9 cellular contexts compared by ENCODE assay signal in the genomic region with DNA sequence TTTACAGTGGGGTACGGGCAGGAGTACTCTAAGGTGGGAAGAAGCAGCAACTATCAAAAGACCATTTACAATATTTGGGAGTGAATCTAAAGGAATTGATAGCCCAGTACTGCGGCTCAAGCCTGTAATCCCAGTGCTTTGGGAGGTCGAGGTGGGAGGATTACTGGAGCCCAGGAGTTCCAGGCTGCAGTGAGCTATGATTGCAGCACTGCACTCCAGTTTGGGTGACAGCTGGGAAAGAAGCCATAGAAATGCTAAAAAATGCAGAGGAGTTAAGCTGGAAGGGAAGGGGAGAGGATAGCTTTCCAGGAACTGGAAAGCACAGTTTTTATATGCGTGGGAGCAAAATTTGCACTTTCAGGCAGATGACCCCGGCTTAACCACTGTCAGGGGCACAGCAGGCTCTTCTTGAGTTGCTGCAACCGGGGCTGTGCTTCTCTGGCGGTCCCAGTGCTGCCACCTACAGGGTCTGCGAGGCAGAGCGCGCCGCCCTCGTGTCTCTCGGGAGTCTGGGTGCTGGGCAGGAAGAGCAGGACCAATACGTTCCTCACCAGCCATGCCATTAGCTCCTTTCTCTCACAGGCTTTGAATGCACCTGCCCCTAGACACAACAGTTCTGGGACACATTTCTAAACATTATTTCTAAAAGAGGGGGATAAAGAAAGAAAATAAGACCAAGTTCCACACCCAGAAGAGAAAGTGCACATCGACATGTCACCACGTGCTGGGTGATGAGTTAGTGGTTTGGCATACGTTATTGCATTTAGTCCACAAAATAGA. TPM values are rescaled to one million over a fixed set of nuclear protein-coding genes. Genes with fewer than 3 reads are reported as not detected.
DNase-seq lines count a peak whose midpoint lies in the region; ATAC-seq and TF ChIP-seq lines count a peak whose summit lies in the region.
"Had no signal": no experiment of that assay in that cellular context is flagged by ENCODE, and none has a peak within 500 bp of the region (broad histone marks: within the 10 kb centered on the region; RNA-seq: fewer than 3 reads in every experiment).

No MANE protein-coding gene starts in this region.

- CTCF ChIA-PET in CD4-positive, alpha-beta memory T cell (lab: Charles Lee; ENCODE audit: partially characterized antibody), result interaction anchor here (0.9 to 2.2 kb wide), 11 partner anchors 9 to 736 kb away, joined by 3 to 12 read pairs (median 3); no protein-coding TSS in a partner anchor
- CTCF ChIA-PET in activated CD8-positive, alpha-beta T cell treated with anti-CD3 and anti-CD28 coated beads for 36 hours (lab: Charles Lee), result interaction anchor here (0.6 to 4.2 kb wide), 22 partner anchors 9 to 713 kb away, joined by 3 to 29 read pairs (median 4); partner anchors contain the start of gene BMPER

- POLR2A ChIA-PET in CD4-positive, alpha-beta memory T cell (lab: Charles Lee; ENCODE audit: partially characterized antibody), result interaction anchor here (1.2 kb wide), 1 partner anchor 9 kb away, joined by 3 read pairs; no protein-coding TSS in a partner anchor
- POLR2A ChIA-PET in activated CD8-positive, alpha-beta T cell treated with anti-CD3 and anti-CD28 coated beads for 36 hours (lab: Charles Lee), result no interaction called here

- no peak overlapping the region for H3K27ac ChIP-seq in CD4-positive, alpha-beta memory T cell (ENCODE audit: low read depth, low read length)
- H3K27ac ChIP-seq: SK-N-MC had no signal

- H3K27me3 Mint-ChIP-seq in CD4-positive, alpha-beta memory T cell, result peaks cover 29 to 35% of the 10 kb centered on the region in 2 donors
- H3K27me3 Mint-ChIP-seq in activated CD8-positive, alpha-beta T cell treated with anti-CD3 and anti-CD28 coated beads for 36 hours, result peaks cover 39% of the 10 kb centered on the region

- no peak overlapping the region for H3K27ac Mint-ChIP-seq in CD4-positive, alpha-beta memory T cell
- H3K27ac Mint-ChIP-seq in activated CD8-positive, alpha-beta T cell treated with anti-CD3 and anti-CD28 coated beads for 36 hours, result no peak overlapping the region

- peak; percentile 36 to 53 (median 51) for DNase-seq in CD4-positive, alpha-beta memory T cell
- DNase-seq in NCI-H82 (lab: John Stamatoyannopoulos, UW) (peak; percentile 70), ecto neural progenitor cell (ENCODE audit: low spot score) (peak; percentile 91), mesenteric fat pad (ENCODE audit: low spot score) (peak; percentile 92)
- DNase-seq in activated CD8-positive, alpha-beta T cell treated with anti-CD3 and anti-CD28 coated beads for 36 hours, result peak; percentile 88
- peak; percentile 56 to 61 for DNase-seq in stimulated activated CD8-positive, alpha-beta memory T cell treated with anti-CD3 and anti-CD28 coated beads, Interleukin-15, amount 100 ng/mL, for 48 hours (ENCODE audit: low read depth in 2 of 2)

- H3K4me1 ChIP-seq in CD4-positive, alpha-beta memory T cell (ENCODE audit: insufficient read depth, low read length), result no peaks in the 10 kb centered on the region

- H3K27me3 ChIP-seq in CD4-positive, alpha-beta memory T cell (ENCODE audit: insufficient read depth, low read length), result no peaks in the 10 kb centered on the region

- ATAC-seq in GM19438 (IDR thresholded peaks at IDR 0.05; ENCODE audit: low read depth, unreplicated experiment), result peak; percentile 95
- peak; percentile 92 for ATAC-seq in HG03469 (IDR thresholded peaks at IDR 0.05; ENCODE audit: unreplicated experiment)
- ATAC-seq in activated CD8-positive, alpha-beta T cell treated with anti-CD3 and anti-CD28 coated beads for 36 hours, result peak; percentile 99

- TF ChIP-seq CTCF in activated CD8-positive, alpha-beta T cell treated with anti-CD3 and anti-CD28 coated beads for 36 hours (IDR thresholded peaks at IDR 0.05), result peak; percentile 87

- no peak overlapping the region for H3K4me3 ChIP-seq in CD4-positive, alpha-beta memory T cell (ENCODE audit: low read length in 2 of 2)
- H3K4me3 ChIP-seq: SK-N-MC had no signal

- H3K4me1 Mint-ChIP-seq in CD4-positive, alpha-beta memory T cell, result peaks cover 0 to 7% (median 3%) of the 10 kb centered on the region in 4 donors
- H3K4me1 Mint-ChIP-seq in activated CD8-positive, alpha-beta T cell treated with anti-CD3 and anti-CD28 coated beads for 36 hours (ENCODE audit: low read depth), result peaks cover 8% of the 10 kb centered on the region

- peak overlapping the region in 1 of 8 donors; percentile 16 for H3K4me3 Mint-ChIP-seq in CD4-positive, alpha-beta memory T cell
- no peak overlapping the region for H3K4me3 Mint-ChIP-seq in activated CD8-positive, alpha-beta T cell treated with anti-CD3 and anti-CD28 coated beads for 36 hours

- intact Hi-C loops in CD4-positive, alpha-beta memory T cell (cut with micrococcal nuclease), result loop anchor here (1.0 kb wide), 1 partner anchor 710 kb away; no protein-coding TSS in a partner anchor
- intact Hi-C loops in activated CD8-positive, alpha-beta T cell treated with anti-CD3 and anti-CD28 coated beads for 36 hours (cut with micrococcal nuclease), result loop anchor here (10.0 kb wide), 1 partner anchor 140 kb away; no protein-coding TSS in a partner anchor

- H3K9me3 ChIP-seq in CD4-positive, alpha-beta memory T cell (ENCODE audit: control insufficient read depth in 1 of 2, low read length in 2 of 2), result no peaks in the 10 kb centered on the region

- H3K36me3 Mint-ChIP-seq in CD4-positive, alpha-beta memory T cell, result no peaks in the 10 kb centered on the region
- H3K36me3 Mint-ChIP-seq in activated CD8-positive, alpha-beta T cell treated with anti-CD3 and anti-CD28 coated beads for 36 hours (ENCODE audit: low read depth), result no peaks in the 10 kb centered on the region

- H3K36me3 ChIP-seq in CD4-positive, alpha-beta memory T cell (ENCODE audit: insufficient read depth, low read length), result no peaks in the 10 kb centered on the region

- peaks cover 0 to 3% (median 0%) of the 10 kb centered on the region in 8 donors for H3K9me3 Mint-ChIP-seq in CD4-positive, alpha-beta memory T cell
- no peaks in the 10 kb centered on the region for H3K9me3 Mint-ChIP-seq in activated CD8-positive, alpha-beta T cell treated with anti-CD3 and anti-CD28 coated beads for 36 hours

RNA-seq across cellular contexts. Expression of gene BMPER, which starts 10.1 kb away (rescaled TPM):
- under 1 TPM in 1 of 2 experiments, not detected in 1; 0.30 TPM for total RNA-seq in CD4-positive, alpha-beta memory T cell
- polyA plus RNA-seq in CD4-positive, alpha-beta memory T cell, result under 1 TPM in 1 of 2 donors, not detected in 1; 0.24 TPM
- total RNA-seq in activated CD8-positive, alpha-beta T cell treated with anti-CD3 and anti-CD28 coated beads for 36 hours, result not detected
- total RNA-seq in mesenteric fat pad, result 4.6 TPM
